Comparison of ENCODE assay signal across 8 cellular contexts in the genomic region with DNA sequence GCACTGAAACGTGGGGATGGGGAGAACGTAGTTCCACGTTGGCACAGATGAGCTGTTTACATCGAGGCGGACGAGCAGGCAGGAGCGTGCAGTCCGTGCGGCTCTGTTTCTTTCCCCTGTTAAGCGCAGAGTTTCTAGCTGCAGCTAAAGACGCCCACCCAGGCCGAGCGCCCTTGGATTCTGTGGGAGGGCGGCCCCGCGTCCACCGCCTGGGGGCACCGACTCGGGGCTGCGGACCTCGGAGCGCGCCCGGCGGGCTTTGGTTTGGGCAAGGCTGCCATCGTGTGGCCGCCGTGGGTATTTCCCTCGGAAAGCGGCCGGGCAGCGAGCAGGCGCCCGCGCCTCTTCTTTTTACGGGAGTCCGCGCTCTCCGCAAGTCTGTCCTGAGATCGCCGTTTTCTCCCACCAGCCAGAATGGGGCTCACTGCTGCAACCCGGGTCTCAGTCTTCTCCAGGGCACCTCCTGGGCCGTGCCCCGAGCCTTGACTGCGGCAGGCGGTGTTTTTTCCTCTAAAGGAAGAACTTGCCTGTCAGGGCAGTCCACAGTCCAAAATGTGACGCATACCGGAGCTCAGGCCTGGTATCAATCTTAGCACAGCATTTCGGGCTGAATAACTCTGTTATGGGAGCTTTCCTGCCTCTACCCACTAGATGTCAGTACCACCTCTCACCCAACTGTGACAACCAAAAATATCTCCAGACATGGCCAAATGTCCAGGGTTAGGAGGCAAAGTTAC.
DNase-seq lines count a peak whose midpoint lies in the region; ATAC-seq and TF ChIP-seq lines count a peak whose summit lies in the region.

No MANE protein-coding gene starts in this region.

- H3K27me3 Mint-ChIP-seq in activated T-cell treated with anti-CD3 and anti-CD28 coated beads, Interleukin-2, amount 50 U/mL, for 24 hours, result peaks cover 76% of the 10 kb centered on the region
- peaks cover 71 to 78% (median 78%) of the 10 kb centered on the region in 3 donors for H3K27me3 Mint-ChIP-seq in naive B cell
- peaks cover 55 to 73% of the 10 kb centered on the region in 2 donors for H3K27me3 Mint-ChIP-seq in stimulated activated naive B cell treated with anti-CD40 and anti-IgM and Interleukin-4, amounts not matched to agents 10 μg/mL and 1 μg/mL and 100 μg/mL, for 72 hours

- H3K4me1 ChIP-seq in ACC112 (ENCODE audit: control insufficient read depth, insufficient read depth, low read length, unreplicated experiment), result no peaks in the 10 kb centered on the region
- H3K4me1 ChIP-seq in esophagus squamous epithelium, result peaks cover 3 to 20% (median 7%) of the 10 kb centered on the region in 3 donors

- peak; percentile 57 to 88 (median 81) for TF ChIP-seq CTCF in esophagus squamous epithelium (IDR thresholded peaks at IDR 0.05)

- H3K36me3 ChIP-seq in ACC112 (ENCODE audit: insufficient read depth, low read length), result no peaks in the 10 kb centered on the region
- H3K36me3 ChIP-seq in esophagus squamous epithelium, result no peaks in the 10 kb centered on the region

- ATAC-seq in GM18511 (IDR thresholded peaks at IDR 0.05; ENCODE audit: unreplicated experiment) (peak; percentile 93), HG03025 (IDR thresholded peaks at IDR 0.05; ENCODE audit: low FRiP score, unreplicated experiment) (peak; percentile 70), naive B cell (ENCODE audit: low read depth in 2 of 2) (peak; percentile 34 to 52)
- peak; percentile 77 to 81 for ATAC-seq in stimulated activated naive B cell treated with anti-CD40 and anti-IgM and Interleukin-4, amounts not matched to agents 10 μg/mL and 1 μg/mL and 100 μg/mL, for 72 hours (replicated peaks)

- H2AFZ ChIP-seq in ACC112 (ENCODE audit: low read length, unreplicated experiment), result peak overlapping the region; percentile 84

- peaks cover 7% of the 10 kb centered on the region for H3K4me1 Mint-ChIP-seq in activated T-cell treated with anti-CD3 and anti-CD28 coated beads, Interleukin-2, amount 50 U/mL, for 24 hours (ENCODE audit: low read depth)
- H3K4me1 Mint-ChIP-seq in naive B cell, result peaks cover 7 to 12% (median 10%) of the 10 kb centered on the region in 3 donors
- H3K4me1 Mint-ChIP-seq in stimulated activated naive B cell treated with anti-CD40 and anti-IgM and Interleukin-4, amounts not matched to agents 10 μg/mL and 1 μg/mL and 100 μg/mL, for 72 hours, result peaks cover 7 to 14% of the 10 kb centered on the region in 2 donors

- H3K27ac Mint-ChIP-seq in activated T-cell treated with anti-CD3 and anti-CD28 coated beads, Interleukin-2, amount 50 U/mL, for 24 hours, result no peak overlapping the region
- no peak overlapping the region for H3K27ac Mint-ChIP-seq in naive B cell
- H3K27ac Mint-ChIP-seq in stimulated activated naive B cell treated with anti-CD40 and anti-IgM and Interleukin-4, amounts not matched to agents 10 μg/mL and 1 μg/mL and 100 μg/mL, for 72 hours, result no peak overlapping the region

- peak overlapping the region; percentile 48 for H3K4me3 Mint-ChIP-seq in activated T-cell treated with anti-CD3 and anti-CD28 coated beads, Interleukin-2, amount 50 U/mL, for 24 hours
- H3K4me3 Mint-ChIP-seq in naive B cell, result peak overlapping the region in 7 of 8 donors; percentile 39 to 81 (median 55)
- peak overlapping the region; percentile 67 to 72 for H3K4me3 Mint-ChIP-seq in stimulated activated naive B cell treated with anti-CD40 and anti-IgM and Interleukin-4, amounts not matched to agents 10 μg/mL and 1 μg/mL and 100 μg/mL, for 72 hours

- H3K27me3 ChIP-seq in ACC112 (ENCODE audit: insufficient read depth, low read length), result peaks cover 39% of the 10 kb centered on the region
- peaks cover 0 to 65% (median 0%) of the 10 kb centered on the region in 4 donors for H3K27me3 ChIP-seq in esophagus squamous epithelium

- H3K9me3 Mint-ChIP-seq in activated T-cell treated with anti-CD3 and anti-CD28 coated beads, Interleukin-2, amount 50 U/mL, for 24 hours, result peaks cover 4% of the 10 kb centered on the region
- peaks cover 0 to 2% (median 0%) of the 10 kb centered on the region in 7 donors for H3K9me3 Mint-ChIP-seq in naive B cell
- peaks cover 0 to 2% of the 10 kb centered on the region in 2 donors for H3K9me3 Mint-ChIP-seq in stimulated activated naive B cell treated with anti-CD40 and anti-IgM and Interleukin-4, amounts not matched to agents 10 μg/mL and 1 μg/mL and 100 μg/mL, for 72 hours

- intact Hi-C loops in esophagus squamous epithelium (cut with DNase I), result no loop called here

- no peak for TF ChIP-seq POLR2A in esophagus squamous epithelium (IDR thresholded peaks at IDR 0.05)

- H3K27ac ChIP-seq in ACC112 (ENCODE audit: low read depth, low read length), result no peak overlapping the region
- H3K27ac ChIP-seq in esophagus squamous epithelium, result peak overlapping the region; percentile 37 to 78 (median 52)

- no peaks in the 10 kb centered on the region for H3K36me3 Mint-ChIP-seq in activated T-cell treated with anti-CD3 and anti-CD28 coated beads, Interleukin-2, amount 50 U/mL, for 24 hours (ENCODE audit: low read depth)
- no peaks in the 10 kb centered on the region for H3K36me3 Mint-ChIP-seq in naive B cell
- no peaks in the 10 kb centered on the region for H3K36me3 Mint-ChIP-seq in stimulated activated naive B cell treated with anti-CD40 and anti-IgM and Interleukin-4, amounts not matched to agents 10 μg/mL and 1 μg/mL and 100 μg/mL, for 72 hours

- 7% methylated on average over 4 to 9 of the region's 49 CpGs for WGBS in esophagus squamous epithelium, 2 donors

- H3K9me3 ChIP-seq in esophagus squamous epithelium, result no peaks in the 10 kb centered on the region

- DNase-seq in NCI-H526 treated with DMSO at 0.1 percent for 48 hours (lab: John Stamatoyannopoulos, UW) (peak; percentile 30), esophagus squamous epithelium (lab: John Stamatoyannopoulos, UW) (no peak), naive B cell (peak; percentile 23)
- peak; percentile 82 for DNase-seq in activated T-cell treated with anti-CD3 and anti-CD28 coated beads, Interleukin-2, amount 50 U/mL, for 24 hours
- peak; percentile 49 for DNase-seq in stimulated activated naive B cell treated with anti-CD40 and anti-IgM and Interleukin-4, amounts not matched to agents 10 μg/mL and 1 μg/mL and 100 μg/mL, for 72 hours

- H3K4me3 ChIP-seq in ACC112 (ENCODE audit: low read depth, low read length) (peak overlapping the region; percentile 70), esophagus squamous epithelium (peak overlapping the region; percentile 19 to 63 (median 43))

- no peaks in the 10 kb centered on the region for H3K79me2 ChIP-seq in ACC112 (ENCODE audit: control insufficient read depth, insufficient read depth, low read length, unreplicated experiment)

Comparison
In these comparisons a context has a peak if more than half of its experiments do, and no peak if none do; other contexts are left out.
1. ATAC-seq: peak in every context shown above with its lines; median percentile 93 in GM18511; 79 in stimulated activated naive B cell treated with anti-CD40 and anti-IgM and Interleukin-4, amounts not matched to agents 10 μg/mL and 1 μg/mL and 100 μg/mL, for 72 hours; 70 in HG03025; 43 in naive B cell.